ENCODE assay signal across 13 cellular contexts in genomic region chr13:97114696-97115095, GRCh38.
DNase-seq lines count a peak whose midpoint lies in the region; ATAC-seq and TF ChIP-seq lines count a peak whose summit lies in the region.
"Had no signal": no experiment of that assay in that cellular context is flagged by ENCODE, and none has a peak within 500 bp of the region (broad histone marks: within the 10 kb centered on the region; RNA-seq: fewer than 3 reads in every experiment).

No MANE protein-coding gene starts in this region.

- peaks cover 9% of the 10 kb centered on the region for H3K79me2 ChIP-seq in trophoblast cell (ENCODE audit: control insufficient read depth, insufficient read depth, low read length, poor library complexity)

- no peak overlapping the region for H3K27ac Mint-ChIP-seq in stimulated activated naive B cell treated with anti-CD40 and anti-IgM and Interleukin-4, amounts not matched to agents 10 μg/mL and 1 μg/mL and 100 μg/mL, for 72 hours
- H3K27ac Mint-ChIP-seq: HFFc6 had no signal

- H2AK5ac ChIP-seq in trophoblast cell (ENCODE audit: low read length) = peak overlapping the region; percentile 69

- TF ChIP-seq CTCF in heart right ventricle (IDR thresholded peaks at IDR 0.05) (no peak), upper lobe of right lung (IDR thresholded peaks at IDR 0.05) (no peak)

- peak in 1 of 8 donors; percentile 1 for ATAC-seq in heart right ventricle
- ATAC-seq in Right ventricle myocardium inferior = no peak
- ATAC-seq in upper lobe of right lung = no peak
- no peak for ATAC-seq in stimulated activated naive B cell treated with anti-CD40 and anti-IgM and Interleukin-4, amounts not matched to agents 10 μg/mL and 1 μg/mL and 100 μg/mL, for 72 hours (replicated peaks)
- ATAC-seq: activated CD4-positive, CD25-positive, alpha-beta regulatory T cell treated with anti-CD3 and anti-CD28 coated beads, Interleukin-2, amount 50 U/mL, for 24 hours had no signal

- no peak overlapping the region for H3K4me2 ChIP-seq in trophoblast cell (ENCODE audit: low read length)

- H3K36me3 Mint-ChIP-seq in stimulated activated naive B cell treated with anti-CD40 and anti-IgM and Interleukin-4, amounts not matched to agents 10 μg/mL and 1 μg/mL and 100 μg/mL, for 72 hours = no peaks in the 10 kb centered on the region

- peak overlapping the region; percentile 80 for H3K18ac ChIP-seq in trophoblast cell (ENCODE audit: low read length)

- H2AFZ ChIP-seq in trophoblast cell (ENCODE audit: insufficient read depth, low read length, poor library complexity) = peak overlapping the region; percentile 40

- peak overlapping the region; percentile 50 for H4K12ac ChIP-seq in trophoblast cell (ENCODE audit: low read depth, low read length)

- peak overlapping the region; percentile 10 to 88 (median 69) for H3K27ac ChIP-seq in heart right ventricle
- H3K27ac ChIP-seq in trophoblast cell (ENCODE audit: low read depth, low read length) = peak overlapping the region; percentile 76
- H3K27ac ChIP-seq in upper lobe of right lung = peak overlapping the region; percentile 67

- H3K9me3 ChIP-seq in heart right ventricle (no peaks in the 10 kb centered on the region), trophoblast cell (ENCODE audit: insufficient read depth, low read depth, low read length) (no peaks in the 10 kb centered on the region), upper lobe of right lung (no peaks in the 10 kb centered on the region)
- H3K9me3 ChIP-seq: MG63 had no signal

- H3K27me3 ChIP-seq in heart right ventricle (peaks cover 0 to 5% (median 0%) of the 10 kb centered on the region in 7 donors), trophoblast cell (ENCODE audit: insufficient read depth, low read length) (no peaks in the 10 kb centered on the region), upper lobe of right lung (no peaks in the 10 kb centered on the region)
- H3K27me3 ChIP-seq: MG63 had no signal

- H3K4me3 ChIP-seq in heart right ventricle (peak overlapping the region in 2 of 10 donors; percentile 7 to 24), trophoblast cell (ENCODE audit: low read depth, low read length) (no peak overlapping the region), upper lobe of right lung (no peak overlapping the region)
- H3K4me3 ChIP-seq: MG63 had no signal

- H3K4me1 ChIP-seq in heart right ventricle (peaks cover 4 to 50% (median 38%) of the 10 kb centered on the region in 9 donors), trophoblast cell (ENCODE audit: control insufficient read depth in 1 of 2, insufficient read depth in 2 of 2, low read length in 2 of 2) (peaks cover 33 to 48% of the 10 kb centered on the region in 2 experiments), upper lobe of right lung (peaks cover 35% of the 10 kb centered on the region)

- no peak overlapping the region for H3K9ac ChIP-seq in trophoblast cell (ENCODE audit: low read length)

- H4K91ac ChIP-seq in trophoblast cell (ENCODE audit: low read depth, low read length) = peak overlapping the region; percentile 92

- H3K4me1 Mint-ChIP-seq in stimulated activated naive B cell treated with anti-CD40 and anti-IgM and Interleukin-4, amounts not matched to agents 10 μg/mL and 1 μg/mL and 100 μg/mL, for 72 hours = peaks cover 4 to 6% of the 10 kb centered on the region in 2 donors

- H3K27me3 Mint-ChIP-seq in stimulated activated naive B cell treated with anti-CD40 and anti-IgM and Interleukin-4, amounts not matched to agents 10 μg/mL and 1 μg/mL and 100 μg/mL, for 72 hours = peaks cover 24 to 43% of the 10 kb centered on the region in 2 donors

- H3K14ac ChIP-seq in trophoblast cell (ENCODE audit: low read length) = peak overlapping the region; percentile 88

- peak overlapping the region; percentile 67 for H2BK5ac ChIP-seq in trophoblast cell (ENCODE audit: low read depth, low read length, poor library complexity)

- H3K79me1 ChIP-seq in trophoblast cell (ENCODE audit: low read length) = peaks cover 53% of the 10 kb centered on the region

- peak overlapping the region; percentile 65 for H3K4ac ChIP-seq in trophoblast cell (ENCODE audit: low read depth, low read length)

- peak overlapping the region; percentile 86 for H2BK12ac ChIP-seq in trophoblast cell (ENCODE audit: low read length)

- no peak overlapping the region for H3K23ac ChIP-seq in trophoblast cell (ENCODE audit: low read length)

- H4K8ac ChIP-seq in trophoblast cell (ENCODE audit: low read depth, low read length) = peak overlapping the region; percentile 79

- H2BK120ac ChIP-seq in trophoblast cell (ENCODE audit: insufficient read depth, low read length, poor library complexity) = peak overlapping the region; percentile 95

- DNase-seq in heart right ventricle = no peak
- DNase-seq in Right ventricle myocardium inferior (ENCODE audit: missing footprints) = no peak
- DNase-seq in islet precursor cell = peak; percentile 70
- DNase-seq in trophoblast cell = no peak
- DNase-seq in upper lobe of right lung = no peak
- no peak for DNase-seq in stimulated activated naive B cell treated with anti-CD40 and anti-IgM and Interleukin-4, amounts not matched to agents 10 μg/mL and 1 μg/mL and 100 μg/mL, for 72 hours
- DNase-seq in activated CD4-positive, alpha-beta T cell treated with anti-CD3 and anti-CD28 coated beads for 48 hours = no peak
- DNase-seq in NCI-H2029 treated with DMSO at 0.1 percent for 48 hours (lab: John Stamatoyannopoulos, UW) = no peak
- DNase-seq: COR-L47, HFFc6, MG63, NCI-H2171 had no signal

- H3K9me3 Mint-ChIP-seq in stimulated activated naive B cell treated with anti-CD40 and anti-IgM and Interleukin-4, amounts not matched to agents 10 μg/mL and 1 μg/mL and 100 μg/mL, for 72 hours = no peaks in the 10 kb centered on the region
- H3K9me3 Mint-ChIP-seq: HFFc6 had no signal

- WGBS in heart right ventricle, 2 donors = 68 to 76% methylated on average over 5 of the region's 5 CpGs
- WGBS in trophoblast cell (ENCODE audit: extremely low coverage, insufficient coverage, insufficient read length) = no CpG with 5 or more reads among the region's 5 CpGs

- no peak overlapping the region for H3K4me3 Mint-ChIP-seq in stimulated activated naive B cell treated with anti-CD40 and anti-IgM and Interleukin-4, amounts not matched to agents 10 μg/mL and 1 μg/mL and 100 μg/mL, for 72 hours
- H3K4me3 Mint-ChIP-seq: HFFc6 had no signal

- intact Hi-C loops in heart right ventricle (cut with DNase I) (loop anchor here in 9 of 10 donors (5.0 kb wide), 9 partner anchors 98 to 463 kb away; partner anchors contain the start of genes MBNL2 (in 1 of the 9) and RAP2A (in 1 of the 9)), Right ventricle myocardium inferior (cut with DNase I) (no loop called here), upper lobe of right lung (cut with DNase I) (loop anchor here (10.0 kb wide), 1 partner anchor 230 kb away; no protein-coding TSS in a partner anchor)

- no peaks in the 10 kb centered on the region for H3K36me3 ChIP-seq in heart right ventricle
- H3K36me3 ChIP-seq in trophoblast cell (ENCODE audit: control insufficient read depth in 1 of 2, insufficient read depth in 2 of 2, low read length in 2 of 2) = no peaks in the 10 kb centered on the region
- no peaks in the 10 kb centered on the region for H3K36me3 ChIP-seq in upper lobe of right lung
- H3K36me3 ChIP-seq: MG63 had no signal
